ENCODE assay signal across 12 cellular contexts in the genomic region with DNA sequence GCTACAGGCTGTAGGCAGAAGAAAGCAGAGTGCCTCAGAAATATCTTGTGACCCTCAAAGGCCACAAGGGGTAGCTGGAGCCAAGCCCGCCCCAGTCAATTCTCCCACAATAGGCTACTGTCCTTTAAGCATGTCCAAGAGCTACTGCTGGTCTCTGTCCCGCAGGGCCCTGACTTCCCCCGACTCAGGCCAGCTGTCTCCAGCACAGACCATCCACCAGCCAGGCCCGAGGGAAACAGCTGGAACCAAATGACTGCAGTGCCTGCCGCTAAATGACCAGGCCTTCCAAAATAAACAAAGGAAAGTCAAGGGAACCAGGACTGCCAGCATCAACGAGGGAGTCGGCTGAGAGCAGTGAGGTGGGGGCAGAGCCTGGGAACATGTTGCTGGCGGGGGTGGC. TPM values are rescaled to one million over a fixed set of nuclear protein-coding genes. Genes with fewer than 3 reads are reported as not detected.
DNase-seq lines count a peak whose midpoint lies in the region; ATAC-seq and TF ChIP-seq lines count a peak whose summit lies in the region.
"Had no signal": no experiment of that assay in that cellular context is flagged by ENCODE, and none has a peak within 500 bp of the region (broad histone marks: within the 10 kb centered on the region; RNA-seq: fewer than 3 reads in every experiment).

No MANE protein-coding gene starts in this region.

- ATAC-seq in WTC11 (peak; percentile 49), GM18907 (IDR thresholded peaks at IDR 0.05; ENCODE audit: unreplicated experiment) (no peak)

- peak overlapping the region; percentile 52 for H4K8ac ChIP-seq in neuronal stem cell (ENCODE audit: low read depth, low read length)

- no peak overlapping the region for H3K4me2 ChIP-seq in neuronal stem cell (ENCODE audit: insufficient read depth, low read length, poor library complexity, severe bottlenecking)
- H3K4me2 ChIP-seq: BLaER1 had no signal

- H3K27ac Mint-ChIP-seq in WTC11 (no peak overlapping the region), CD14-positive monocyte (no peak overlapping the region)
- H3K27ac Mint-ChIP-seq: nephron had no signal

- peaks cover 0 to 12% of the 10 kb centered on the region in 2 donors for H3K9me3 ChIP-seq in neuronal stem cell (replicated peaks in 1 of 2; ENCODE audit: control insufficient read depth in 2 of 2, insufficient read depth in 1 of 2, low read depth in 1 of 2, low read length in 2 of 2)
- H3K9me3 ChIP-seq in transverse colon: no peaks in the 10 kb centered on the region
- H3K9me3 ChIP-seq: BLaER1 had no signal

- no peak overlapping the region for H3K27ac ChIP-seq in neuronal stem cell (replicated peaks; ENCODE audit: low read length)
- peak overlapping the region in 1 of 4 donors; percentile 14 for H3K27ac ChIP-seq in transverse colon
- H3K27ac ChIP-seq: BLaER1 had no signal

- in situ Hi-C loops in transverse colon (cut with MboI; ENCODE audit: low pct_ligation_motif_present in 1 of 4, low pct_unique_long_range_greater_than_20kb in 1 of 4, low sequenced_read_pairs in 3 of 4): no loop called here

- no peak overlapping the region for H2BK120ac ChIP-seq in neuronal stem cell (ENCODE audit: low read depth, low read length)

- TF ChIP-seq CTCF in WTC11 (IDR thresholded peaks at IDR 0.05) (no peak), transverse colon (IDR thresholded peaks at IDR 0.05) (no peak), CD14-positive monocyte (IDR thresholded peaks at IDR 0.05) (no peak)

- H3K4me1 Mint-ChIP-seq in WTC11: peaks cover 1% of the 10 kb centered on the region; the same call in 1 of the 2 replicates
- peaks cover 3% of the 10 kb centered on the region for H3K4me1 Mint-ChIP-seq in CD14-positive monocyte

- H3K23ac ChIP-seq in neuronal stem cell (ENCODE audit: low read depth, low read length, poor library complexity): peak overlapping the region; percentile 92

- H3K4me1 ChIP-seq in neuronal stem cell (ENCODE audit: control insufficient read depth in 2 of 2, insufficient read depth in 1 of 2, low read depth in 1 of 2, low read length in 2 of 2) (peaks cover 2 to 12% of the 10 kb centered on the region in 2 donors), transverse colon (peaks cover 10 to 52% (median 34%) of the 10 kb centered on the region in 4 donors)

- H3K4ac ChIP-seq in neuronal stem cell (ENCODE audit: low read length): no peak overlapping the region

- H3K27me3 ChIP-seq in neuronal stem cell (ENCODE audit: control insufficient read depth in 3 of 3, insufficient read depth in 3 of 3, low read depth in 1 of 3, low read length in 3 of 3) (peaks cover 0 to 11% (median 10%) of the 10 kb centered on the region in 3 experiments), transverse colon (no peaks in the 10 kb centered on the region)
- H3K27me3 ChIP-seq: BLaER1 had no signal

- H3K4me3 ChIP-seq in neuronal stem cell (ENCODE audit: low read length in 2 of 2): no peak overlapping the region
- H3K4me3 ChIP-seq in transverse colon: no peak overlapping the region
- H3K4me3 ChIP-seq: BLaER1 had no signal

- H2BK15ac ChIP-seq in neuronal stem cell (ENCODE audit: low read length): peak overlapping the region; percentile 7

- DNase-seq in C1 segment of cervical spinal cord (lab: John Stamatoyannopoulos, UW) (peak in 11 of 14 donors; percentile 17 to 67 (median 48)), WTC11 (ENCODE audit: low spot score) (peak; percentile 26), head of caudate nucleus (peak; percentile 43 to 86 (median 70)), neuronal stem cell (ENCODE audit: low spot score) (no peak), SW 1271 (lab: John Stamatoyannopoulos, UW) (no peak), transverse colon (no peak), CD14-positive monocyte (ENCODE audit: low spot score) (no peak)
- DNase-seq: activated effector memory CD4-positive, alpha-beta T cell treated with anti-CD3 and anti-CD28 coated beads, Interleukin-2, amount 50 U/mL, for 16 hours; MM.1S had no signal

- no peak overlapping the region for H3K9ac ChIP-seq in neuronal stem cell (ENCODE audit: low read depth, low read length, poor library complexity)
- H3K9ac ChIP-seq: BLaER1 had no signal

- POLR2A ChIA-PET in WTC11 (lab: Charles Lee): no interaction called here

- H3K36me3 Mint-ChIP-seq in WTC11 (no peaks in the 10 kb centered on the region), CD14-positive monocyte (no peaks in the 10 kb centered on the region)

- peaks cover 0 to 8% of the 10 kb centered on the region in 2 donors for H3K36me3 ChIP-seq in neuronal stem cell (replicated peaks in 1 of 2; ENCODE audit: control insufficient read depth in 2 of 2, insufficient read depth in 2 of 2, low read length in 2 of 2)
- H3K36me3 ChIP-seq in transverse colon: no peaks in the 10 kb centered on the region
- H3K36me3 ChIP-seq: BLaER1 had no signal

- no peak overlapping the region for H2AFZ ChIP-seq in neuronal stem cell (ENCODE audit: low read length)

- CTCF ChIA-PET in WTC11 (lab: Charles Lee): interaction anchor here (1.0 kb wide), 1 partner anchor 98 kb away, joined by 3 read pairs; no protein-coding TSS in a partner anchor

- H3K14ac ChIP-seq in neuronal stem cell (ENCODE audit: low read length): peak overlapping the region; percentile 59

- no peak for TF ChIP-seq EP300 in transverse colon (IDR thresholded peaks at IDR 0.05; ENCODE audit: low read depth)

- intact Hi-C loops in head of caudate nucleus (cut with DNase I) (no loop called here), transverse colon (cut with DNase I; ENCODE audit: low total_unique reads) (no loop called here), CD14-positive monocyte (cut with micrococcal nuclease) (no loop called here)

- no peaks in the 10 kb centered on the region for H3K9me3 Mint-ChIP-seq in WTC11
- no peaks in the 10 kb centered on the region for H3K9me3 Mint-ChIP-seq in CD14-positive monocyte
- H3K9me3 Mint-ChIP-seq: nephron had no signal

- H3K27me3 Mint-ChIP-seq in WTC11 (ENCODE audit: low read depth) (no peaks in the 10 kb centered on the region), CD14-positive monocyte (ENCODE audit: low read depth in 3 of 3) (peaks cover 1 to 4% (median 3%) of the 10 kb centered on the region in 3 donors)

- TF ChIP-seq POLR2A in transverse colon (IDR thresholded peaks at IDR 0.05): no peak

- no peak overlapping the region for H2BK5ac ChIP-seq in neuronal stem cell (ENCODE audit: low read length)

- H2BK12ac ChIP-seq in neuronal stem cell (ENCODE audit: low read length): no peak overlapping the region

- WGBS in neuronal stem cell (ENCODE audit: extremely low coverage in 2 of 2, insufficient read length in 2 of 2, insufficient replicate concordance in 1 of 2), 2 donors: no CpG with 5 or more reads among the region's 8 CpGs
- 40 to 52% methylated on average over 1 to 8 of the region's 8 CpGs for WGBS in transverse colon (ENCODE audit: low coverage in 1 of 2), 2 donors

- H3K4me3 Mint-ChIP-seq in WTC11 (no peak overlapping the region), CD14-positive monocyte (no peak overlapping the region)
- H3K4me3 Mint-ChIP-seq: nephron had no signal

- H4K91ac ChIP-seq in neuronal stem cell (ENCODE audit: low read depth, low read length, poor library complexity): no peak overlapping the region

- H3K18ac ChIP-seq in neuronal stem cell (ENCODE audit: low read length): peak overlapping the region; percentile 48

- H3K79me1 ChIP-seq in neuronal stem cell (ENCODE audit: low read depth, low read length): no peaks in the 10 kb centered on the region

- peak overlapping the region; percentile 33 for H2AK5ac ChIP-seq in neuronal stem cell (ENCODE audit: low read depth, low read length)

TF ChIP-seq in WTC11, 78 proteins besides CTCF, POLR2A, EP300 and RAD21 (continues in another document):
- TF ChIP-seq TP53 (CRISPR knock-in tag; IDR thresholded peaks at IDR 0.05) (no peak), ZNF281 (CRISPR knock-in tag; IDR thresholded peaks at IDR 0.05) (no peak), ZNF396 (CRISPR knock-in tag; IDR thresholded peaks at IDR 0.05; ENCODE audit: borderline replicate concordance) (no peak), MAX (CRISPR knock-in tag; IDR thresholded peaks at IDR 0.05) (no peak), TCF7 (CRISPR knock-in tag; IDR thresholded peaks at IDR 0.05; ENCODE audit: low read depth) (no peak)
- TF ChIP-seq, protein P1, sequence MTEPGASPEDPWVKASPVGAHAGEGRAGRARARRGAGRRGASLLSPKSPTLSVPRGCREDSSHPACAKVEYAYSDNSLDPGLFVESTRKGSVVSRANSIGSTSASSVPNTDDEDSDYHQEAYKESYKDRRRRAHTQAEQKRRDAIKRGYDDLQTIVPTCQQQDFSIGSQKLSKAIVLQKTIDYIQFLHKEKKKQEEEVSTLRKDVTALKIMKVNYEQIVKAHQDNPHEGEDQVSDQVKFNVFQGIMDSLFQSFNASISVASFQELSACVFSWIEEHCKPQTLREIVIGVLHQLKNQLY (CRISPR knock-in tag; IDR thresholded peaks at IDR 0.05): no peak

RNA-seq across cellular contexts. Expression of gene MCFD2, which starts 36.7 kb away (rescaled TPM):
- total RNA-seq in WTC11 (2021) (61.7 to 68.1 TPM (median 62.0 TPM) in 3 replicates), transverse colon (10 to 100 TPM; 14.5 to 40.1 (median 26.8) TPM)
- polyA plus RNA-seq in neuronal stem cell (2013, experiment 1 of 2): 56.7 TPM
- polyA plus RNA-seq in neuronal stem cell (2013, experiment 2 of 2): 57.6 TPM
- polyA plus RNA-seq in CD14-positive monocyte: 10 to 100 TPM; 33.6 to 38.5 TPM

Comparison
In these comparisons a context has a peak if more than half of its experiments do, and no peak if none do; other contexts are left out.
1. DNase-seq: peak in C1 segment of cervical spinal cord (11 of 14), WTC11 (single experiment) and head of caudate nucleus (42 of 42); none in neuronal stem cell (single experiment), SW 1271 (0 of 2), transverse colon (single experiment) and CD14-positive monocyte (single experiment).